ENCODE assay signal across 1 cellular context in the genomic region with DNA sequence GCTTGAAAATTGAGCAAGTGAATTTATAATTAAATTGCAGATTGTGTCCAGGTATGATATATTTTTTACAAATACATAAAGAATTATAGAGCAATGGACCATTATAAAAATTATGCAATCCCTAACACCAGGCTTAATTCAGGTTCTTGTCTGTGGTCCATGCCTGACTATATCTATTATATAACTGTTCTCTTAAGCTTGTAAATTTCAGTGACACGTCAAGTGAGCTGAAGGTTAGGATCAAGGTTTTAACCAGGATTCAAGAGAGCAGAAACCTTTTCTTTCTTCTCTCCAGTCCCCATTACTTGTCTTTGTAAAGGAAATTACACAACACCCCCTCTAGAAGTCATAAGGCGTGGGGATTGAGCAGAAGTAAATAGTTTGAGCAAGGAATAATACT.
TF ChIP-seq lines count a peak whose summit lies in the region.

No MANE protein-coding gene starts in this region.

TF ChIP-seq in endothelial cell of umbilical vein, 7 proteins besides CTCF, POLR2A, EP300 and RAD21:
- no peak for TF ChIP-seq MYC (IDR thresholded peaks at IDR 0.05; ENCODE audit: low read depth, low read length)
- TF ChIP-seq GATA2 (IDR thresholded peaks at IDR 0.05; ENCODE audit: insufficient read depth, insufficient read length, low read depth, low read length) = no peak
- TF ChIP-seq, protein P1, sequence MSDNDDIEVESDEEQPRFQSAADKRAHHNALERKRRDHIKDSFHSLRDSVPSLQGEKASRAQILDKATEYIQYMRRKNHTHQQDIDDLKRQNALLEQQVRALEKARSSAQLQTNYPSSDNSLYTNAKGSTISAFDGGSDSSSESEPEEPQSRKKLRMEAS (IDR thresholded peaks at IDR 0.05; ENCODE audit: insufficient read depth, insufficient read length) = no peak
- TF ChIP-seq FOS (IDR thresholded peaks at IDR 0.05; ENCODE audit: borderline replicate concordance, insufficient read depth, low read length) = no peak
- TF ChIP-seq POLR2AphosphoS5 (IDR thresholded peaks at IDR 0.05; ENCODE audit: insufficient read depth, low read depth, low read length) = no peak
- TF ChIP-seq EZH2 (IDR thresholded peaks at IDR 0.05; ENCODE audit: borderline replicate concordance, low read depth, low read length, severe bottlenecking) = no peak
- no peak for TF ChIP-seq JUN (IDR thresholded peaks at IDR 0.05; ENCODE audit: borderline replicate concordance, insufficient read depth, insufficient read length, low read depth)
